In the genomic region with DNA sequence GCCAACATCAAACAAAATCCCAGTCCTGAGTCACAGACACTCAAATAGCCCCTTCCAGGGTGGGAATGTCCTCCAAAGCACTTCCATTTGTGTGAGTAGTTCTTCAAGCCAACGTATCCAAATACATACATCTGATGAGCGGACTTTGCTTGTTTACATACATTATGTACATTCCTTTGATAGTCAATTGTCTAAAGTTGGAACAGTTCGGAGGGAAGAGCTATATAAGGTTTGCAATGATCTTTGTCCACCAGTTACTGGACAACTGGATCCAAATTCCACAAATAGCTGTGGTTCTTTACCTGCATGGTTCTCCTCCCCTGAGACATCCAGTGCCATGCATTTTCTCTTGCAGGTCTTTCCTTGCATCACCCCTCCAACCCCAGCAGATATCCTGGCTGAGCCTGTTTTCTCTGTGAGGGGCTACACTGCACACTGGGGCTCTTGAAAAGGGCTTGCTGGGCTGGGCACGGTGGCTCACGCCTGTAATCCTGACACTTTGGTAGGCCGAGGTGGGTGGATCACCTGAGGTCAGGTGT, we compare ENCODE assay signal across 18 cellular contexts. TPM values are rescaled to one million over a fixed set of nuclear protein-coding genes. Genes with fewer than 3 reads are reported as not detected.
DNase-seq lines count a peak whose midpoint lies in the region; ATAC-seq and TF ChIP-seq lines count a peak whose summit lies in the region.
"Had no signal": no experiment of that assay in that cellular context is flagged by ENCODE, and none has a peak within 500 bp of the region (broad histone marks: within the 10 kb centered on the region; RNA-seq: fewer than 3 reads in every experiment).

No MANE protein-coding gene starts in this region.

- no peak overlapping the region for H3K4me3 ChIP-seq in BLaER1 treated with 17β-estradiol and CSF1 and Interleukin-3, amounts not matched to agents 10 nM and 100 nM
- H3K4me3 ChIP-seq in spleen (no peak overlapping the region), GM23338 (no peak overlapping the region)
- H3K4me3 ChIP-seq: K562 had no signal

- H4K5ac ChIP-seq in H9 (ENCODE audit: insufficient read length, low read depth, low read length): no peak overlapping the region

- no peak overlapping the region for H3K23ac ChIP-seq in H9 (ENCODE audit: insufficient read length, low read depth, low read length)

- H3K4ac ChIP-seq in H9 (ENCODE audit: low read depth, low read length): no peak overlapping the region

- H2AK5ac ChIP-seq in H9 (ENCODE audit: insufficient read length, low read length): no peak overlapping the region

- ATAC-seq in GM19467 (IDR thresholded peaks at IDR 0.05; ENCODE audit: unreplicated experiment) (no peak), GM23338 (no peak)
- ATAC-seq: K562 had no signal

- H3K79me2 ChIP-seq in H9 (ENCODE audit: insufficient read depth, low read length): no peaks in the 10 kb centered on the region
- no peaks in the 10 kb centered on the region for H3K79me2 ChIP-seq in GM23338 (replicated peaks; ENCODE audit: insufficient read depth)

- H3T11ph ChIP-seq in H9 (ENCODE audit: low read length): no peak overlapping the region

- H3K36me3 ChIP-seq in BLaER1 treated with 17β-estradiol and CSF1 and Interleukin-3, amounts not matched to agents 10 nM and 100 nM: no peaks in the 10 kb centered on the region
- H3K36me3 ChIP-seq in spleen (no peaks in the 10 kb centered on the region), GM23338 (ENCODE audit: insufficient read depth) (no peaks in the 10 kb centered on the region)
- H3K36me3 ChIP-seq: BE2C had no signal

- no peak overlapping the region for H3K14ac ChIP-seq in H9 (ENCODE audit: insufficient read depth, low read length)

- no peaks in the 10 kb centered on the region for H3K23me2 ChIP-seq in H9 (ENCODE audit: insufficient read length, low read depth, low read length, poor library complexity, severe bottlenecking)

- H2BK20ac ChIP-seq in H9 (ENCODE audit: low read depth, low read length, poor library complexity, severe bottlenecking): no peak overlapping the region

- H3K4me2 ChIP-seq in BLaER1 treated with 17β-estradiol and CSF1 and Interleukin-3, amounts not matched to agents 10 nM and 100 nM: peak overlapping the region in 8 of 11 experiments; percentile 56 to 85 (median 70); a peak in 14 of 22 replicates
- no peak overlapping the region for H3K4me2 ChIP-seq in H9 (ENCODE audit: insufficient read depth, insufficient read length, low read length)
- H3K4me2 ChIP-seq in GM23338: no peak overlapping the region

- no peaks in the 10 kb centered on the region for H4K20me1 ChIP-seq in BLaER1 treated with 17β-estradiol and CSF1 and Interleukin-3, amounts not matched to agents 10 nM and 100 nM
- no peaks in the 10 kb centered on the region for H4K20me1 ChIP-seq in H9 (ENCODE audit: control insufficient read depth, insufficient read depth, insufficient read length)
- H4K20me1 ChIP-seq in GM23338 (replicated peaks; ENCODE audit: insufficient read depth): no peaks in the 10 kb centered on the region

- intact Hi-C loops in spleen (cut with DNase I; ENCODE audit: low total_unique reads): no loop called here

- no peak overlapping the region for H4K91ac ChIP-seq in H9 (ENCODE audit: insufficient read length, low read depth, low read length)

- H3K4me1 ChIP-seq in BLaER1 treated with 17β-estradiol and CSF1 and Interleukin-3, amounts not matched to agents 10 nM and 100 nM: peaks cover 4 to 36% (median 26%) of the 10 kb centered on the region in 10 experiments
- H3K4me1 ChIP-seq in H9 (ENCODE audit: insufficient read depth, low read length) (no peaks in the 10 kb centered on the region), spleen (peaks cover under 1 to 12% (median 9%) of the 10 kb centered on the region in 6 donors), GM23338 (ENCODE audit: insufficient read depth) (0 out of 2 replicates have a peak, but pooled peaks cover 9% of the 10 kb centered on the region)

- H3K18ac ChIP-seq in H9 (ENCODE audit: insufficient read length, low read depth, low read length): no peak overlapping the region

- peaks cover 15% of the 10 kb centered on the region for H3K27me3 Mint-ChIP-seq in H9 (ENCODE audit: low read depth)
- H3K27me3 Mint-ChIP-seq in GM23338 (ENCODE audit: insufficient read depth, low read depth, poor library complexity): peaks cover 15% of the 10 kb centered on the region

- no peaks in the 10 kb centered on the region for H3K79me1 ChIP-seq in H9 (ENCODE audit: insufficient read depth, low read depth, low read length, poor library complexity, severe bottlenecking)

- H3K9ac ChIP-seq in BLaER1 treated with 17β-estradiol and CSF1 and Interleukin-3, amounts not matched to agents 10 nM and 100 nM: no peak overlapping the region
- no peak overlapping the region for H3K9ac ChIP-seq in H9 (ENCODE audit: extremely low read depth, insufficient read length, low read length)

- no peak overlapping the region for H3K4me3 Mint-ChIP-seq in H9
- no peak overlapping the region for H3K4me3 Mint-ChIP-seq in GM23338
- H3K4me3 Mint-ChIP-seq: CD14-positive monocyte had no signal

- no peaks in the 10 kb centered on the region for H3K27me3 ChIP-seq in BLaER1 treated with 17β-estradiol and CSF1 and Interleukin-3, amounts not matched to agents 10 nM and 100 nM
- H3K27me3 ChIP-seq in H9 (ENCODE audit: insufficient read depth, low read length): no peaks in the 10 kb centered on the region
- H3K27me3 ChIP-seq in spleen (replicated peaks in 1 of 7): peaks cover 0 to 6% (median 0%) of the 10 kb centered on the region in 7 donors
- peaks cover 9% of the 10 kb centered on the region; the same call in 1 of the 2 replicates for H3K27me3 ChIP-seq in GM23338 (ENCODE audit: insufficient read depth)
- H3K27me3 ChIP-seq: BE2C had no signal

- no peak overlapping the region for H3K27ac ChIP-seq in BLaER1 treated with 17β-estradiol and CSF1 and Interleukin-3, amounts not matched to agents 10 nM and 100 nM
- no peak overlapping the region for H3K27ac ChIP-seq in H9 (ENCODE audit: insufficient read length, low read depth, low read length)
- no peak overlapping the region for H3K27ac ChIP-seq in spleen
- H3K27ac ChIP-seq in GM23338 (ENCODE audit: low read depth): no peak overlapping the region
- H3K27ac ChIP-seq: HL-60 had no signal

- no peak overlapping the region for H2BK12ac ChIP-seq in H9 (ENCODE audit: insufficient read length, low read depth, low read length)

- H3K9me3 Mint-ChIP-seq in H9 (no peaks in the 10 kb centered on the region; a peak in 1 of 5 replicates), GM23338 (peaks cover 2% of the 10 kb centered on the region; the same call in 1 of the 3 replicates)
- H3K9me3 Mint-ChIP-seq: CD4-positive, alpha-beta memory T cell had no signal

- H3K56ac ChIP-seq in H9 (ENCODE audit: insufficient read length, low read depth, low read length): no peak overlapping the region

- TF ChIP-seq POLR2A in spleen (IDR thresholded peaks at IDR 0.05): no peak

- H2BK15ac ChIP-seq in H9 (ENCODE audit: low read depth, low read length): no peak overlapping the region

- no peaks in the 10 kb centered on the region for H3K9me2 ChIP-seq in GM23338 (ENCODE audit: insufficient read depth)

- WGBS in H9 (ENCODE audit: extremely low coverage, insufficient read length, low lambda C conversion rate): no CpG with 5 or more reads among the region's 6 CpGs
- 84 to 95% (median 93%) methylated on average over 4 to 6 of the region's 6 CpGs for WGBS in spleen, 5 donors

- no peak overlapping the region for H4K8ac ChIP-seq in H9 (replicated peaks; ENCODE audit: insufficient read length, low read depth, low read length)

- H3K9me3 ChIP-seq in BLaER1 treated with 17β-estradiol and CSF1 and Interleukin-3, amounts not matched to agents 10 nM and 100 nM (replicated peaks in 1 of 11): no peaks in the 10 kb centered on the region
- H3K9me3 ChIP-seq in H9 (ENCODE audit: control insufficient read depth, low read depth, low read length) (no peaks in the 10 kb centered on the region), spleen (no peaks in the 10 kb centered on the region)
- H3K9me3 ChIP-seq: BE2C had no signal

- H3K36me3 Mint-ChIP-seq in H9 (ENCODE audit: insufficient read depth in 1 of 3, low read depth in 3 of 3) (no peaks in the 10 kb centered on the region; a peak in 1 of 7 replicates), GM23338 (ENCODE audit: low read depth) (no peaks in the 10 kb centered on the region)
- H3K36me3 Mint-ChIP-seq: CD14-positive monocyte; CD4-positive, alpha-beta memory T cell had no signal

- H3K4me1 Mint-ChIP-seq in H9 (peaks cover 18 to 24% of the 10 kb centered on the region in 2 experiments), GM23338 (peaks cover 29% of the 10 kb centered on the region)
- H3K4me1 Mint-ChIP-seq: CD14-positive monocyte had no signal

- DNase-seq in H9 (peak; percentile 10), islet precursor cell (peak; percentile 62), spleen (peak; percentile 52), GM23338 (ENCODE audit: low spot score) (no peak), dedifferentiated amniotic fluid mesenchymal stem cell (ENCODE audit: extremely low spot score) (no peak)
- DNase-seq: ACHN; BE2C; Calu3; CD4-positive, alpha-beta memory T cell; DMS79 treated with DMSO at 0.1 percent for 48 hours; GF-D8; HCEC 1CT; IMR-90 had no signal

- no peak overlapping the region for H3K27ac Mint-ChIP-seq in H9
- H3K27ac Mint-ChIP-seq in GM23338: no peak overlapping the region
- H3K27ac Mint-ChIP-seq: CD14-positive monocyte; CD4-positive, alpha-beta memory T cell had no signal

- no peak overlapping the region for H2BK120ac ChIP-seq in H9 (ENCODE audit: low read depth, low read length, poor library complexity, severe bottlenecking)

- H2AFZ ChIP-seq in H9 (ENCODE audit: low read length): no peak overlapping the region
- H2AFZ ChIP-seq in GM23338: no peak overlapping the region

- no peaks in the 10 kb centered on the region for H3F3A ChIP-seq in GM23338 (replicated peaks; ENCODE audit: low read depth)

- no peak overlapping the region for H2BK5ac ChIP-seq in H9 (ENCODE audit: insufficient read length, low read length)

- TF ChIP-seq CTCF in H9 (conservative IDR thresholded peaks at IDR 0.05): no peak
- TF ChIP-seq CTCF in spleen (IDR thresholded peaks at IDR 0.05 in 8 of 11, conservative IDR thresholded peaks at IDR 0.05 in 3 of 11): no peak
- TF ChIP-seq CTCF in GM23338 (conservative IDR thresholded peaks at IDR 0.05; ENCODE audit: low read depth in 2 of 2): no peak

TF ChIP-seq in GM23338, 12 proteins besides CTCF, POLR2A, EP300 and RAD21 (continues in another document):
- TF ChIP-seq, protein P1, sequence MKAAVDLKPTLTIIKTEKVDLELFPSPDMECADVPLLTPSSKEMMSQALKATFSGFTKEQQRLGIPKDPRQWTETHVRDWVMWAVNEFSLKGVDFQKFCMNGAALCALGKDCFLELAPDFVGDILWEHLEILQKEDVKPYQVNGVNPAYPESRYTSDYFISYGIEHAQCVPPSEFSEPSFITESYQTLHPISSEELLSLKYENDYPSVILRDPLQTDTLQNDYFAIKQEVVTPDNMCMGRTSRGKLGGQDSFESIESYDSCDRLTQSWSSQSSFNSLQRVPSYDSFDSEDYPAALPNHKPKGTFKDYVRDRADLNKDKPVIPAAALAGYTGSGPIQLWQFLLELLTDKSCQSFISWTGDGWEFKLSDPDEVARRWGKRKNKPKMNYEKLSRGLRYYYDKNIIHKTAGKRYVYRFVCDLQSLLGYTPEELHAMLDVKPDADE (IDR thresholded peaks at IDR 0.05): no peak

RNA-seq across cellular contexts. Expression of a gene that starts 4.7 kb away (rescaled TPM):
- 18.4 and 19.6 TPM in 2 replicates for total RNA-seq in H9 (2021)
- 10 to 100 TPM; 19.8 to 33.4 (median 23.8) TPM for total RNA-seq in spleen
- 10 to 100 TPM; 14.3 to 20.2 (median 17.1) TPM for polyA plus RNA-seq in spleen
- 19.3 and 21.9 TPM in 2 replicates for total RNA-seq in GM23338 (2014; rRNA removed; shearing (Covaris generic))
- polyA plus RNA-seq in GM23338 (2016; fragmentation: Nextera tagmentation; extraction: Ambion mirVana): 19.2 and 21.9 TPM in 2 replicates

Comparison
In these comparisons a context has a peak if more than half of its experiments do, and no peak if none do; other contexts are left out.
1. H3K4me2 ChIP-seq: peak in BLaER1 treated with 17β-estradiol and CSF1 and Interleukin-3, amounts not matched to agents 10 nM and 100 nM (8 of 11); none in H9 (single experiment) and GM23338 (single experiment).
2. DNase-seq: peak in H9 (single experiment), islet precursor cell (single experiment) and spleen (single experiment); none in GM23338 (single experiment) and dedifferentiated amniotic fluid mesenchymal stem cell (single experiment).